ENCODE assay signal across 8 cellular contexts in genomic region chr12:109880938-109881337, GRCh38. TPM values are rescaled to one million over a fixed set of nuclear protein-coding genes. Genes with fewer than 3 reads are reported as not detected.
DNase-seq lines count a peak whose midpoint lies in the region; ATAC-seq and TF ChIP-seq lines count a peak whose summit lies in the region.

No MANE protein-coding gene starts in this region.

- no peaks in the 10 kb centered on the region for H3K9me3 ChIP-seq in mucosa of rectum (ENCODE audit: control insufficient read depth in 2 of 2, low read length in 2 of 2)

- peaks cover 28 to 33% of the 10 kb centered on the region in 2 donors for H3K4me1 ChIP-seq in mucosa of rectum (ENCODE audit: control insufficient read depth in 2 of 2, insufficient read depth in 2 of 2, low read length in 2 of 2)

- DNase-seq in AG04449 (ENCODE audit: low read depth, low spot score) (no peak), SW 1271 (lab: John Stamatoyannopoulos, UW) (no peak), superior temporal gyrus (ENCODE audit: extremely low spot score) (no peak), SHP77 (lab: John Stamatoyannopoulos, UW) (no peak)
- DNase-seq in Jurkat, Clone E6-1 (ENCODE audit: low read depth, low spot score): no peak
- no peak for DNase-seq in central memory CD8-positive, alpha-beta T cell (ENCODE audit: low spot score in 2 of 2)

- H3K27ac Mint-ChIP-seq in central memory CD8-positive, alpha-beta T cell (ENCODE audit: low read depth): peak overlapping the region; percentile 93

- H3K27me3 ChIP-seq in mucosa of rectum (ENCODE audit: control insufficient read depth in 2 of 2, insufficient read depth in 2 of 2, low read length in 2 of 2): no peaks in the 10 kb centered on the region

- H3K27me3 Mint-ChIP-seq in central memory CD8-positive, alpha-beta T cell: no peaks in the 10 kb centered on the region

- H3K4me3 Mint-ChIP-seq in central memory CD8-positive, alpha-beta T cell: peak overlapping the region; percentile 97

- ATAC-seq in central memory CD8-positive, alpha-beta T cell (replicated peaks; ENCODE audit: extremely low read depth, poor library complexity, severe bottlenecking): no peak
- no peak for ATAC-seq in HG02610 (IDR thresholded peaks at IDR 0.05; ENCODE audit: unreplicated experiment)

- no peak overlapping the region for H3K27ac ChIP-seq in mucosa of rectum (ENCODE audit: low read depth in 2 of 2, low read length in 2 of 2)

- peak overlapping the region; percentile 53 to 72 for H3K9ac ChIP-seq in mucosa of rectum (ENCODE audit: low read depth in 1 of 2, low read length in 2 of 2)

- CTCF ChIA-PET in AG04449 (lab: Yijun Ruan, JAX): interaction anchor here (0.9 to 3.0 kb wide), 4 partner anchors 10 to 77 kb away, joined by 3 to 14 read pairs (median 5); no protein-coding TSS in a partner anchor

- TF ChIP-seq CTCF in AG04449 (IDR thresholded peaks at IDR 0.05; ENCODE audit: insufficient read depth, low read length, missing control alignments): no peak

- no peaks in the 10 kb centered on the region for H3K9me3 Mint-ChIP-seq in central memory CD8-positive, alpha-beta T cell

- no peaks in the 10 kb centered on the region for H3K36me3 ChIP-seq in mucosa of rectum (ENCODE audit: control insufficient read depth in 2 of 2, insufficient read depth in 2 of 2, low read length in 2 of 2)

- POLR2A ChIA-PET in AG04449 (lab: Yijun Ruan, JAX): no interaction called here

- no peaks in the 10 kb centered on the region for H3K36me3 Mint-ChIP-seq in central memory CD8-positive, alpha-beta T cell (ENCODE audit: insufficient read depth)

- H3K4me3 ChIP-seq in AG04449 (ENCODE audit: low read depth, low read length): peak overlapping the region; percentile 68
- H3K4me3 ChIP-seq in Jurkat, Clone E6-1 (ENCODE audit: low read length): peak overlapping the region; percentile 58
- H3K4me3 ChIP-seq in mucosa of rectum (ENCODE audit: low read length in 2 of 2): peak overlapping the region; percentile 66 to 74

- peaks cover 50% of the 10 kb centered on the region for H3K4me1 Mint-ChIP-seq in central memory CD8-positive, alpha-beta T cell

RNA-seq across cellular contexts. Expression of gene GLTP, which starts 0.6 kb away (rescaled TPM):
- 41.5 TPM for polyA plus RNA-seq in Jurkat, Clone E6-1 (2012; ENCODE audit: insufficient read depth, insufficient read length)

RNA-seq across cellular contexts. Expression of gene TCHP, which starts 19.1 kb away (rescaled TPM):
- polyA plus RNA-seq in Jurkat, Clone E6-1 (2012; ENCODE audit: insufficient read depth, insufficient read length): 40.2 TPM

RNA-seq across cellular contexts. Expression of gene TRPV4, which starts 47.7 kb away (rescaled TPM):
- not detected for polyA plus RNA-seq in Jurkat, Clone E6-1 (2012; ENCODE audit: insufficient read depth, insufficient read length)
